Comparison of ENCODE assay signal across 21 cellular contexts in the genomic region with DNA sequence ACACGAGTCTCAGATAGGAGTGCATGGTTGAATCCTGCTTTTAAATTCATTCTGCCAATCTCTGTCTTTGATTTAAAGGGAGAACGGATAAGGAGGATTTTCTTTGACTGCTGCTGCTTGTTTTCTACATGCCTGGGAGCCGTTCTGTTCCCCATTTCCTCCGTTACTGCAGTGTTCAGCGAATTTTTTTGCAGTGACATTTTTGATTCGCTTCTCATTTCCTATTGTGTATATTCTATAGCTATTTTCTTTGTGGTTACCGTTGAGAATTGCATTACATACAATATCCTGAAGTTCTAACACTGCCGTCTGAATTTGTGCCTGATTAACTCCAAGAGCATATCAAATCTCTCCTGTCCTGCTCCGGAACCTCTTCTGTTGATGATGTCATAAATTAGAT.
"Had no signal": no experiment of that assay in that cellular context is flagged by ENCODE, and none has a peak within 500 bp of the region (broad histone marks: within the 10 kb centered on the region; RNA-seq: fewer than 3 reads in every experiment).

No MANE protein-coding gene starts in this region.

- H3K9me3 ChIP-seq: MG63 had no signal

- H3K36me3 ChIP-seq: MG63 had no signal

- ATAC-seq: SK-N-SH treated with all-trans-retinoic acid at 6 μM for 48 hours had no signal

- H3K4me3 ChIP-seq: MG63 had no signal

- DNase-seq: IMR-90, Karpas-422, KG1, MG63, NCI-H1092 treated with DMSO at 0.1 percent for 48 hours, NCI-H1436, NCI-H187, NCI-H2029, NCI-H2081 treated with DMSO at 0.1 percent for 48 hours, NCI-H2171, NCI-H226, NCI-H446, NCI-H510A, NCI-H524 treated with DMSO at 0.1 percent for 48 hours, NCI-H69, NCI-H774, SHP77 had no signal

- H3K27me3 ChIP-seq: MG63 had no signal

- FAIRE-seq: RCC 7860 had no signal

- H3K27ac ChIP-seq: HL-60, RWPE1 had no signal
